9 cellular contexts compared by ENCODE assay signal in genomic region chr10:69344591-69345244, GRCh38.
DNase-seq lines count a peak whose midpoint lies in the region; ATAC-seq, FAIRE-seq and TF ChIP-seq lines count a peak whose summit lies in the region.
"Had no signal": no experiment of that assay in that cellular context is flagged by ENCODE, and none has a peak within 500 bp of the region (broad histone marks: within the 10 kb centered on the region; RNA-seq: fewer than 3 reads in every experiment).

No MANE protein-coding gene starts in this region.

- TF ChIP-seq POLR2A in NB4 (IDR thresholded peaks at IDR 0.05; ENCODE audit: extremely low read depth, insufficient read length) = no peak
- TF ChIP-seq POLR2A in endothelial cell of umbilical vein (IDR thresholded peaks at IDR 0.05; ENCODE audit: low read depth, low read length) = no peak

- dilution Hi-C loops in endothelial cell of umbilical vein (cut with MboI; ENCODE audit: extremely low pct_ligation_motif_present, low sequenced_read_pairs) = no loop called here

- ATAC-seq in CD4-positive, alpha-beta T cell (ENCODE audit: poor library complexity) = peak; percentile 71
- ATAC-seq in GM19043 (IDR thresholded peaks at IDR 0.05; ENCODE audit: low read depth, unreplicated experiment) = peak; percentile 74
- no peak for ATAC-seq in GM19452 (IDR thresholded peaks at IDR 0.05; ENCODE audit: unreplicated experiment)
- no peak for ATAC-seq in pancreas

- no peaks in the 10 kb centered on the region for H3K27me3 Mint-ChIP-seq in CD4-positive, alpha-beta T cell

- H3K4me3 ChIP-seq in NB4 (ENCODE audit: low read depth, low read length) = no peak overlapping the region
- no peak overlapping the region for H3K4me3 ChIP-seq in endothelial cell of umbilical vein (replicated peaks in 1 of 3; ENCODE audit: insufficient read depth in 1 of 3, low read depth in 1 of 3, low read length in 3 of 3)
- H3K4me3 ChIP-seq in dorsolateral prefrontal cortex = peak overlapping the region in 1 of 59 donors; percentile 7
- H3K4me3 ChIP-seq in pancreas = no peak overlapping the region
- H3K4me3 ChIP-seq: SJSA1 had no signal

- H3K79me2 ChIP-seq in endothelial cell of umbilical vein (ENCODE audit: control insufficient read depth, insufficient read depth, low read length) = peaks cover 61% of the 10 kb centered on the region

- FAIRE-seq in endothelial cell of umbilical vein (lab: Jason Lieb, UNC) = no peak
- no peak for FAIRE-seq in pancreas (lab: Jason Lieb, UNC)

- 81% methylated on average over 13 of the region's 13 CpGs for WGBS in pancreas, 2 donors

- H3K4me3 Mint-ChIP-seq in CD4-positive, alpha-beta T cell = peak overlapping the region; percentile 28

- H3K4me1 ChIP-seq in endothelial cell of umbilical vein (ENCODE audit: control insufficient read depth, extremely low read depth, insufficient read depth, low read length) (peaks cover 48% of the 10 kb centered on the region), pancreas (peaks cover 0 to 11% (median 0%) of the 10 kb centered on the region in 3 donors)
- H3K4me1 ChIP-seq: SJSA1 had no signal

- H3K9ac ChIP-seq in endothelial cell of umbilical vein (replicated peaks; ENCODE audit: extremely low read depth, insufficient read depth, low read length) = no peak overlapping the region

- H3K27ac ChIP-seq in CD4-positive, alpha-beta T cell (ENCODE audit: low read depth, low read length) = peak overlapping the region; percentile 69
- H3K27ac ChIP-seq in endothelial cell of umbilical vein (ENCODE audit: insufficient read depth, low read depth, low read length) (peak overlapping the region; percentile 84), dorsolateral prefrontal cortex (peak overlapping the region in 4 of 59 donors; percentile 6 to 28 (median 22)), pancreas (no peak overlapping the region)
- H3K27ac ChIP-seq: SJSA1 had no signal

- no peaks in the 10 kb centered on the region for H3K9me1 ChIP-seq in endothelial cell of umbilical vein (replicated peaks; ENCODE audit: control insufficient read depth, extremely low read depth, insufficient read depth, low read length)

- H4K20me1 ChIP-seq in endothelial cell of umbilical vein (replicated peaks; ENCODE audit: control insufficient read depth, extremely low read depth, insufficient read depth, low read length) = no peaks in the 10 kb centered on the region

- TF ChIP-seq CTCF in CD4-positive, alpha-beta T cell (IDR thresholded peaks at IDR 0.05) = no peak
- TF ChIP-seq CTCF in NB4 (IDR thresholded peaks at IDR 0.05; ENCODE audit: low read depth, low read length) (no peak), endothelial cell of umbilical vein (IDR thresholded peaks at IDR 0.05; ENCODE audit: extremely low read depth in 1 of 2, insufficient read depth in 1 of 2, low read depth in 1 of 2, low read length in 2 of 2) (no peak), dorsolateral prefrontal cortex (IDR thresholded peaks at IDR 0.05 in 54 of 56, conservative IDR thresholded peaks at IDR 0.05 in 2 of 56; ENCODE audit: low read depth in 1 of 56, partially characterized antibody in 56 of 56) (no peak), pancreas (IDR thresholded peaks at IDR 0.05) (no peak)

- H2AFZ ChIP-seq in endothelial cell of umbilical vein (ENCODE audit: low read depth, low read length) = no peak overlapping the region

- H3K27ac Mint-ChIP-seq in CD4-positive, alpha-beta T cell = peak overlapping the region; percentile 90

- DNase-seq in CD4-positive, alpha-beta T cell = peak in 1 of 10 experiments; percentile 17
- DNase-seq in NB4 (ENCODE audit: low read depth) (peak; percentile 77), endothelial cell of umbilical vein (ENCODE audit: low read depth, low spot score) (no peak), dorsolateral prefrontal cortex (no peak), pancreas (no peak), NCI-H774 (lab: John Stamatoyannopoulos, UW) (no peak)

- no TSS peak for BruUV-seq in endothelial cell of umbilical vein (replicated peaks; lab: Mats Ljungman, UMichigan)

- intact Hi-C loops in CD4-positive, alpha-beta T cell (cut with DNase I, micrococcal nuclease) = loop anchor here in 1 of 2 experiments (2.0 kb wide), 3 partner anchors 14 to 26 kb away; no protein-coding TSS in a partner anchor
- intact Hi-C loops in endothelial cell of umbilical vein (cut with micrococcal nuclease) (loop anchor here (1.0 to 5.0 kb wide), 2 partner anchors 25 to 48 kb away; no protein-coding TSS in a partner anchor), dorsolateral prefrontal cortex (cut with DNase I) (no loop called here), pancreas (cut with DNase I) (no loop called here)

- CTCF ChIA-PET in CD4-positive, alpha-beta T cell (lab: Charles Lee) = interaction anchor here (1.1 kb wide), 1 partner anchor 8 kb away, joined by 4 read pairs; no protein-coding TSS in a partner anchor
- CTCF ChIA-PET in endothelial cell of umbilical vein (lab: Charles Lee) = interaction anchor here (0.8 to 1.3 kb wide), 4 partner anchors 11 to 33 kb away, joined by 3 to 4 read pairs (median 3); no protein-coding TSS in a partner anchor

- H3K4me2 ChIP-seq in endothelial cell of umbilical vein (ENCODE audit: insufficient read depth, low read length) = no peak overlapping the region

- H3K4me1 Mint-ChIP-seq in CD4-positive, alpha-beta T cell (ENCODE audit: low read depth) = peaks cover 85% of the 10 kb centered on the region

- H3K36me3 ChIP-seq in endothelial cell of umbilical vein (ENCODE audit: control insufficient read depth in 2 of 2, extremely low read depth in 1 of 2, insufficient read depth in 2 of 2, low read length in 2 of 2) (peaks cover 0 to 3% of the 10 kb centered on the region in 2 experiments), pancreas (no peaks in the 10 kb centered on the region)

- H3K9me3 Mint-ChIP-seq in CD4-positive, alpha-beta T cell = no peaks in the 10 kb centered on the region

- H3K9me3 ChIP-seq in CD4-positive, alpha-beta T cell (ENCODE audit: control insufficient read depth, low read length) = no peaks in the 10 kb centered on the region
- H3K9me3 ChIP-seq in endothelial cell of umbilical vein (replicated peaks; ENCODE audit: control insufficient read depth, insufficient read depth, low read length) = no peaks in the 10 kb centered on the region
- no peaks in the 10 kb centered on the region for H3K9me3 ChIP-seq in pancreas
- H3K9me3 ChIP-seq: SJSA1 had no signal

- H3K36me3 Mint-ChIP-seq in CD4-positive, alpha-beta T cell (ENCODE audit: low read depth) = peaks cover 38% of the 10 kb centered on the region

- H3K27me3 ChIP-seq in CD4-positive, alpha-beta T cell (ENCODE audit: control insufficient read depth, insufficient read depth, low read length) = no peaks in the 10 kb centered on the region
- no peaks in the 10 kb centered on the region for H3K27me3 ChIP-seq in endothelial cell of umbilical vein (ENCODE audit: control insufficient read depth in 2 of 2, insufficient read depth in 2 of 2, low read length in 2 of 2)
- H3K27me3 ChIP-seq in dorsolateral prefrontal cortex = no peaks in the 10 kb centered on the region
- no peaks in the 10 kb centered on the region for H3K27me3 ChIP-seq in pancreas
- H3K27me3 ChIP-seq: SJSA1 had no signal

- POLR2A ChIA-PET in CD4-positive, alpha-beta T cell (lab: Charles Lee) = interaction anchor here (0.7 to 1.8 kb wide), 10 partner anchors 9 to 235 kb away, joined by 3 to 30 read pairs (median 3); no protein-coding TSS in a partner anchor
- POLR2A ChIA-PET in endothelial cell of umbilical vein (lab: Charles Lee) = interaction anchor here (0.8 kb wide), 1 partner anchor 23 kb away, joined by 3 read pairs; no protein-coding TSS in a partner anchor

TF ChIP-seq in endothelial cell of umbilical vein, 7 proteins besides CTCF, POLR2A, EP300 and RAD21:
- TF ChIP-seq JUN (IDR thresholded peaks at IDR 0.05; ENCODE audit: borderline replicate concordance, insufficient read depth, insufficient read length, low read depth) (no peak), GATA2 (IDR thresholded peaks at IDR 0.05; ENCODE audit: insufficient read depth, insufficient read length, low read depth, low read length) (peak; percentile 79)

Comparison
In these comparisons a context has a peak if more than half of its experiments do, and no peak if none do; other contexts are left out.
1. ATAC-seq: peak in CD4-positive, alpha-beta T cell (single experiment) and GM19043 (single experiment); none in GM19452 (single experiment) and pancreas (0 of 4).
2. H3K27ac ChIP-seq: peak in CD4-positive, alpha-beta T cell (single experiment) and endothelial cell of umbilical vein (single experiment); none in pancreas (0 of 4).